Comparison of ENCODE assay signal across 15 cellular contexts in the genomic region with DNA sequence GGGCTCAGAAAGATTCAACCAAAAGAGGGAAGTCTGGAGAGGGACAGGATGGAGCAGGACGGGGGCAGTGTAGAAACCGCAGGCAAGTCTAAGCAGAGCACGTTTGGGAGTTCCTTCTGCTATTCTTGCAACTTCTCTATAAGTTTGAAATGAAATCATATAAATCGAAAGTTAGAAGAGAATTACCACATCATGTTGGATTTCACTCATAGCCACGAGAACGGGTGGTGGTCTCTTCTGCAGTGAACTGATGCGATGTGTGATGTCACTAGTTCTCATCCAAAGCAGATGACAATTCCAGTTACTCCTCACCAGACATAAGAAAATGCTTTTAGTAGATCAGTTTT. TPM values are rescaled to one million over a fixed set of nuclear protein-coding genes. Genes with fewer than 3 reads are reported as not detected.
DNase-seq lines count a peak whose midpoint lies in the region; ATAC-seq, FAIRE-seq and TF ChIP-seq lines count a peak whose summit lies in the region.
"Had no signal": no experiment of that assay in that cellular context is flagged by ENCODE, and none has a peak within 500 bp of the region (broad histone marks: within the 10 kb centered on the region; RNA-seq: fewer than 3 reads in every experiment).

No MANE protein-coding gene starts in this region.

- H3K14ac ChIP-seq in neuronal stem cell (ENCODE audit: low read length) = no peak overlapping the region
- no peak overlapping the region for H3K14ac ChIP-seq in mesenchymal stem cell (ENCODE audit: low read length in 2 of 2)

- H2AFZ ChIP-seq in neuronal stem cell (ENCODE audit: low read length) (no peak overlapping the region), mesenchymal stem cell (ENCODE audit: low read depth, low read length) (no peak overlapping the region)
- H2AFZ ChIP-seq: neural progenitor cell had no signal

- no peaks in the 10 kb centered on the region for H3K4me1 ChIP-seq in mucosa of descending colon (ENCODE audit: low read depth)
- H3K4me1 ChIP-seq in neuronal stem cell (ENCODE audit: control insufficient read depth in 2 of 2, insufficient read depth in 1 of 2, low read depth in 1 of 2, low read length in 2 of 2) = no peaks in the 10 kb centered on the region
- no peaks in the 10 kb centered on the region for H3K4me1 ChIP-seq in mesenchymal stem cell (ENCODE audit: control insufficient read depth, insufficient read depth, low read depth, low read length)
- H3K4me1 ChIP-seq: neural progenitor cell had no signal

- peaks cover 0 to 6% (median 5%) of the 10 kb centered on the region in 3 donors for H3K27me3 Mint-ChIP-seq in CD14-positive monocyte (ENCODE audit: low read depth in 3 of 3)
- no peaks in the 10 kb centered on the region for H3K27me3 Mint-ChIP-seq in activated T-helper 1 cell treated with anti-CD3 and anti-CD28 coated beads, Interleukin-12 subunit alpha, Interleukin-12 subunit beta, Interleukin-2, Interleukin-4 antibody, amounts not matched to agents 30 ng/mL and 10 ng/mL and 1 ng/mL, durations not matched to agents 14 hours and 24 hours and 36 hours (ENCODE audit: insufficient read depth)

- H3K27ac Mint-ChIP-seq in CD14-positive monocyte = peak overlapping the region; percentile 90 to 99 (median 98)
- H3K27ac Mint-ChIP-seq in activated T-helper 1 cell treated with anti-CD3 and anti-CD28 coated beads, Interleukin-12 subunit alpha, Interleukin-12 subunit beta, Interleukin-2, Interleukin-4 antibody, amounts not matched to agents 30 ng/mL and 10 ng/mL and 1 ng/mL, durations not matched to agents 14 hours and 24 hours and 36 hours = no peak overlapping the region
- H3K27ac Mint-ChIP-seq: neural progenitor cell had no signal

- no peak overlapping the region for H3K4me2 ChIP-seq in neuronal stem cell (ENCODE audit: insufficient read depth, low read length, poor library complexity, severe bottlenecking)
- no peak overlapping the region for H3K4me2 ChIP-seq in mesenchymal stem cell (ENCODE audit: low read length, poor library complexity, severe bottlenecking)
- H3K4me2 ChIP-seq: neural progenitor cell had no signal

- no CpG with 5 or more reads among the region's 7 CpGs for WGBS in neuronal stem cell (ENCODE audit: extremely low coverage in 2 of 2, insufficient read length in 2 of 2, insufficient replicate concordance in 1 of 2), 2 donors
- 47% methylated on average over 2 of the region's 7 CpGs for WGBS in mesenchymal stem cell

- H4K91ac ChIP-seq in neuronal stem cell (ENCODE audit: low read depth, low read length, poor library complexity) (no peak overlapping the region), mesenchymal stem cell (ENCODE audit: low read length) (no peak overlapping the region)

- H3K23ac ChIP-seq in neuronal stem cell (ENCODE audit: low read depth, low read length, poor library complexity) = no peak overlapping the region
- H3K23ac ChIP-seq in mesenchymal stem cell (ENCODE audit: low read length in 2 of 2) = no peak overlapping the region

- peak; percentile 52 for ATAC-seq in mucosa of descending colon
- no peak for ATAC-seq in GM18867 (IDR thresholded peaks at IDR 0.05; ENCODE audit: unreplicated experiment)

- H3K4me3 ChIP-seq in mucosa of descending colon (no peak overlapping the region), neuronal stem cell (ENCODE audit: low read length in 2 of 2) (no peak overlapping the region), mesenchymal stem cell (ENCODE audit: insufficient read depth in 1 of 2, low read depth in 1 of 2, low read length in 2 of 2) (no peak overlapping the region)
- H3K4me3 ChIP-seq: neural progenitor cell had no signal

- peaks cover 51 to 64% of the 10 kb centered on the region in 2 donors for H3K36me3 Mint-ChIP-seq in CD14-positive monocyte
- H3K36me3 Mint-ChIP-seq in activated T-helper 1 cell treated with anti-CD3 and anti-CD28 coated beads, Interleukin-12 subunit alpha, Interleukin-12 subunit beta, Interleukin-2, Interleukin-4 antibody, amounts not matched to agents 30 ng/mL and 10 ng/mL and 1 ng/mL, durations not matched to agents 14 hours and 24 hours and 36 hours (ENCODE audit: low read depth) = peaks cover 13% of the 10 kb centered on the region
- H3K36me3 Mint-ChIP-seq: neural progenitor cell had no signal

- H3K9me3 ChIP-seq in mucosa of descending colon = peaks cover 7% of the 10 kb centered on the region
- H3K9me3 ChIP-seq in neuronal stem cell (replicated peaks in 1 of 2; ENCODE audit: control insufficient read depth in 2 of 2, insufficient read depth in 1 of 2, low read depth in 1 of 2, low read length in 2 of 2) = peaks cover 0 to 8% of the 10 kb centered on the region in 2 donors
- H3K9me3 ChIP-seq in mesenchymal stem cell (ENCODE audit: control insufficient read depth, low read length) = peaks cover 13% of the 10 kb centered on the region

- H2BK5ac ChIP-seq in neuronal stem cell (ENCODE audit: low read length) (no peak overlapping the region), mesenchymal stem cell (ENCODE audit: low read depth, low read length, poor library complexity, severe bottlenecking) (no peak overlapping the region)

- TF ChIP-seq CTCF in CD14-positive monocyte (IDR thresholded peaks at IDR 0.05) = no peak
- TF ChIP-seq CTCF in mucosa of descending colon (IDR thresholded peaks at IDR 0.05) = no peak

- H4K8ac ChIP-seq in neuronal stem cell (ENCODE audit: low read depth, low read length) = no peak overlapping the region
- no peak overlapping the region for H4K8ac ChIP-seq in mesenchymal stem cell (ENCODE audit: low read length)

- no peak for FAIRE-seq in GM19239 (lab: Jason Lieb, UNC)
- FAIRE-seq: islet of Langerhans had no signal

- peaks cover 56% of the 10 kb centered on the region for H3K4me1 Mint-ChIP-seq in CD14-positive monocyte
- H3K4me1 Mint-ChIP-seq in activated T-helper 1 cell treated with anti-CD3 and anti-CD28 coated beads, Interleukin-12 subunit alpha, Interleukin-12 subunit beta, Interleukin-2, Interleukin-4 antibody, amounts not matched to agents 30 ng/mL and 10 ng/mL and 1 ng/mL, durations not matched to agents 14 hours and 24 hours and 36 hours (ENCODE audit: low read depth) = peaks cover 18% of the 10 kb centered on the region
- H3K4me1 Mint-ChIP-seq: neural progenitor cell had no signal

- peaks cover 24 to 33% (median 30%) of the 10 kb centered on the region in 7 donors for H3K9me3 Mint-ChIP-seq in CD14-positive monocyte
- H3K9me3 Mint-ChIP-seq in activated T-helper 1 cell treated with anti-CD3 and anti-CD28 coated beads, Interleukin-12 subunit alpha, Interleukin-12 subunit beta, Interleukin-2, Interleukin-4 antibody, amounts not matched to agents 30 ng/mL and 10 ng/mL and 1 ng/mL, durations not matched to agents 14 hours and 24 hours and 36 hours = peaks cover 37% of the 10 kb centered on the region

- intact Hi-C loops in CD14-positive monocyte (cut with micrococcal nuclease) = loop anchor here (5.0 kb wide), 2 partner anchors 34 to 46 kb away; a partner anchor contains a TSS
- intact Hi-C loops in activated T-helper 1 cell treated with anti-CD3 and anti-CD28 coated beads, Interleukin-12 subunit alpha, Interleukin-12 subunit beta, Interleukin-2, Interleukin-4 antibody, amounts not matched to agents 30 ng/mL and 10 ng/mL and 1 ng/mL, durations not matched to agents 14 hours and 24 hours and 36 hours (cut with micrococcal nuclease) = no loop called here
- intact Hi-C loops in mucosa of descending colon (cut with DNase I, micrococcal nuclease) = no loop called here

- DNase-seq in CD14-positive monocyte (ENCODE audit: low spot score) (peak; percentile 86), KG1 (lab: John Stamatoyannopoulos, UW) (peak; percentile 50), mucosa of descending colon (no peak), neuronal stem cell (ENCODE audit: low spot score) (no peak), GM19239 (ENCODE audit: insufficient read length, low spot score) (no peak), mesenchymal stem cell (no peak)
- no peak for DNase-seq in activated T-helper 1 cell treated with anti-CD3 and anti-CD28 coated beads, Interleukin-12 subunit alpha, Interleukin-12 subunit beta, Interleukin-2, Interleukin-4 antibody, amounts not matched to agents 30 ng/mL and 10 ng/mL and 1 ng/mL, durations not matched to agents 14 hours and 24 hours and 36 hours (ENCODE audit: low spot score)
- DNase-seq: activated effector memory CD4-positive, alpha-beta T cell treated with anti-CD3 and anti-CD28 coated beads, Interleukin-2, amount 50 U/mL, for 16 hours; NCI-H1930; NK-92 treated with Interleukin-12 subunit alpha and Interleukin-12 subunit beta, amount 100 ng/mL, for 24 hours; T-helper 9 cell had no signal

- H3K27ac ChIP-seq in neuronal stem cell (replicated peaks; ENCODE audit: low read length) = no peak overlapping the region
- no peak overlapping the region for H3K27ac ChIP-seq in mesenchymal stem cell (ENCODE audit: low read length, poor library complexity, severe bottlenecking)
- H3K27ac ChIP-seq: neural progenitor cell had no signal

- H2BK12ac ChIP-seq in neuronal stem cell (ENCODE audit: low read length) (no peak overlapping the region), mesenchymal stem cell (ENCODE audit: low read length in 2 of 2) (no peak overlapping the region)

- H3K4me3 Mint-ChIP-seq in CD14-positive monocyte = peak overlapping the region; percentile 11 to 80
- peak overlapping the region; percentile 52 for H3K4me3 Mint-ChIP-seq in activated T-helper 1 cell treated with anti-CD3 and anti-CD28 coated beads, Interleukin-12 subunit alpha, Interleukin-12 subunit beta, Interleukin-2, Interleukin-4 antibody, amounts not matched to agents 30 ng/mL and 10 ng/mL and 1 ng/mL, durations not matched to agents 14 hours and 24 hours and 36 hours
- H3K4me3 Mint-ChIP-seq: neural progenitor cell had no signal

- H2AK5ac ChIP-seq in neuronal stem cell (ENCODE audit: low read depth, low read length) (no peak overlapping the region), mesenchymal stem cell (ENCODE audit: low read length, severe bottlenecking) (no peak overlapping the region)

- no peak overlapping the region for H3K18ac ChIP-seq in neuronal stem cell (ENCODE audit: low read length)
- H3K18ac ChIP-seq in mesenchymal stem cell (ENCODE audit: low read depth in 1 of 2, low read length in 2 of 2) = no peak overlapping the region

- no peaks in the 10 kb centered on the region for H3K36me3 ChIP-seq in mucosa of descending colon (ENCODE audit: low read depth)
- no peaks in the 10 kb centered on the region for H3K36me3 ChIP-seq in neuronal stem cell (replicated peaks in 1 of 2; ENCODE audit: control insufficient read depth in 2 of 2, insufficient read depth in 2 of 2, low read length in 2 of 2)
- H3K36me3 ChIP-seq in mesenchymal stem cell (ENCODE audit: control insufficient read depth in 1 of 2, insufficient read depth in 2 of 2, low read depth in 1 of 2, low read length in 2 of 2) = no peaks in the 10 kb centered on the region
- H3K36me3 ChIP-seq: neural progenitor cell had no signal

- H3K79me1 ChIP-seq in neuronal stem cell (ENCODE audit: low read depth, low read length) (no peaks in the 10 kb centered on the region), mesenchymal stem cell (replicated peaks; ENCODE audit: low read length, poor library complexity, severe bottlenecking) (no peaks in the 10 kb centered on the region)

- H3K27me3 ChIP-seq in neuronal stem cell (ENCODE audit: control insufficient read depth in 3 of 3, insufficient read depth in 3 of 3, low read depth in 1 of 3, low read length in 3 of 3) (peaks cover 0 to 3% (median 0%) of the 10 kb centered on the region in 3 experiments), mesenchymal stem cell (ENCODE audit: control insufficient read depth in 1 of 2, insufficient read depth in 1 of 2, low read length in 2 of 2) (peaks cover 33 to 43% of the 10 kb centered on the region in 2 experiments)

- H3K9ac ChIP-seq in neuronal stem cell (ENCODE audit: low read depth, low read length, poor library complexity) = no peak overlapping the region
- no peak overlapping the region for H3K9ac ChIP-seq in mesenchymal stem cell (ENCODE audit: low read length)
- H3K9ac ChIP-seq: neural progenitor cell had no signal

- H3K4ac ChIP-seq in neuronal stem cell (ENCODE audit: low read length) (no peak overlapping the region), mesenchymal stem cell (ENCODE audit: low read depth in 1 of 2, low read length in 2 of 2) (no peak overlapping the region)

- H2BK15ac ChIP-seq in neuronal stem cell (ENCODE audit: low read length) (no peak overlapping the region), mesenchymal stem cell (ENCODE audit: low read depth, poor library complexity, severe bottlenecking) (no peak overlapping the region)

- H2BK120ac ChIP-seq in neuronal stem cell (ENCODE audit: low read depth, low read length) (no peak overlapping the region), mesenchymal stem cell (ENCODE audit: low read depth, low read length) (no peak overlapping the region)

RNA-seq across cellular contexts. Expression of a gene that starts 36.0 kb away (rescaled TPM):
- polyA plus RNA-seq in CD14-positive monocyte = 10 to 100 TPM; 14.9 to 21.6 TPM
- total RNA-seq in activated T-helper 1 cell treated with anti-CD3 and anti-CD28 coated beads, Interleukin-12 subunit alpha, Interleukin-12 subunit beta, Interleukin-2, Interleukin-4 antibody, amounts not matched to agents 30 ng/mL and 10 ng/mL and 1 ng/mL, durations not matched to agents 14 hours and 24 hours and 36 hours = 5.3 and 6.4 TPM in 2 replicates
- total RNA-seq in mucosa of descending colon = 10 to 100 TPM; 15.5 to 44.7 (median 37.4) TPM
- 1.2 TPM for polyA plus RNA-seq in neuronal stem cell (2013, experiment 1 of 2)
- polyA plus RNA-seq in neuronal stem cell (2013, experiment 2 of 2) = 1.1 TPM
- polyA plus RNA-seq in mesenchymal stem cell (2013, experiment 1 of 2) = 0.03 TPM
- 0.03 TPM for polyA plus RNA-seq in mesenchymal stem cell (2013, experiment 2 of 2)

RNA-seq across cellular contexts. Expression of a gene that starts 36.5 kb away (rescaled TPM):
- polyA plus RNA-seq in CD14-positive monocyte = not detected
- total RNA-seq in activated T-helper 1 cell treated with anti-CD3 and anti-CD28 coated beads, Interleukin-12 subunit alpha, Interleukin-12 subunit beta, Interleukin-2, Interleukin-4 antibody, amounts not matched to agents 30 ng/mL and 10 ng/mL and 1 ng/mL, durations not matched to agents 14 hours and 24 hours and 36 hours = not detected in 2 replicates
- total RNA-seq in mucosa of descending colon = 1 to 10 TPM; 2.2 to 3.7 (median 2.5) TPM
- polyA plus RNA-seq in neuronal stem cell (2013, experiment 1 of 2) = 0.01 TPM
- polyA plus RNA-seq in neuronal stem cell (2013, experiment 2 of 2) = 0.01 TPM
- not detected for polyA plus RNA-seq in mesenchymal stem cell (2013, experiment 1 of 2)
- polyA plus RNA-seq in mesenchymal stem cell (2013, experiment 2 of 2) = not detected
- total RNA-seq: H4 had no signal

Comparison
In these comparisons a context has a peak if more than half of its experiments do, and no peak if none do; other contexts are left out.
1. DNase-seq: peak in CD14-positive monocyte (single experiment) and KG1 (single experiment); none in activated T-helper 1 cell treated with anti-CD3 and anti-CD28 coated beads, Interleukin-12 subunit alpha, Interleukin-12 subunit beta, Interleukin-2, Interleukin-4 antibody, amounts not matched to agents 30 ng/mL and 10 ng/mL and 1 ng/mL, durations not matched to agents 14 hours and 24 hours and 36 hours (single experiment), mucosa of descending colon (0 of 3), neuronal stem cell (single experiment), GM19239 (single experiment) and mesenchymal stem cell (single experiment).
2. intact Hi-C loops: an anchor here in CD14-positive monocyte (5.0 kb wide); none called in activated T-helper 1 cell treated with anti-CD3 and anti-CD28 coated beads, Interleukin-12 subunit alpha, Interleukin-12 subunit beta, Interleukin-2, Interleukin-4 antibody, amounts not matched to agents 30 ng/mL and 10 ng/mL and 1 ng/mL, durations not matched to agents 14 hours and 24 hours and 36 hours and mucosa of descending colon.